ENCODE assay signal across 22 cellular contexts in the genomic region with DNA sequence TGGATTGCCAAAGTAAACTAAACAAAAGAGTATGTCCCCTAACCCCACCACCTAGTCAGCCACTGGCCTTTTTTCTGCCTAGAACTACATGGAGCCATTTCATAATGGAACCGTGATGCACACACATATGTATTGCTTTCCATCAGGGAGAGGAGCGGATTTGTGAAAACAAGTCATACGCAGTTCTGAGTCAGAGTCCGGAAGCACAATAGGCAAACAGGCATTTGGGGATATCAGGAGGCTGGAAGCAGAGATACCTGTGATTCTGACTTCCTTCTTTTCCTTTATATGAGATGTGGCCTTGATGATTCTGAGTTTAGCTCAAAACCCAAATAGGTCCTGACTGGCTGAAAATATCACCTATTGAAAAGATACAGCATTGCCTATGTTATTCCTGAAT.
A peak's percentile ranks its signal among the peaks of the same experiment; 100 is the strongest.
DNase-seq lines count a peak whose midpoint lies in the region; ATAC-seq and TF ChIP-seq lines count a peak whose summit lies in the region.
"Had no signal": no experiment of that assay in that cellular context is flagged by ENCODE, and none has a peak within 500 bp of the region (broad histone marks: within the 10 kb centered on the region; RNA-seq: fewer than 3 reads in every experiment).

No MANE protein-coding gene starts in this region.

- H3K4me1 Mint-ChIP-seq in MCF 10A (ENCODE audit: insufficient read depth, unreplicated experiment) (no peaks in the 10 kb centered on the region), natural killer cell (peaks cover 0 to 7% of the 10 kb centered on the region in 2 donors)

- no peak overlapping the region for H3K27ac ChIP-seq in breast epithelium
- no peak overlapping the region for H3K27ac ChIP-seq in sigmoid colon
- H3K27ac ChIP-seq: 22Rv1; BLaER1 treated with 17β-estradiol and CSF1 and Interleukin-3, amounts not matched to agents 10 nM and 100 nM; GM23248 had no signal

- TF ChIP-seq EP300 in sigmoid colon (IDR thresholded peaks at IDR 0.05) = no peak

- WGBS in sigmoid colon, 2 donors = 90 to 93% methylated on average over 4 of the region's 4 CpGs

- no peak overlapping the region for H3K27ac Mint-ChIP-seq in MCF 10A (ENCODE audit: low read depth, unreplicated experiment)
- no peak overlapping the region for H3K27ac Mint-ChIP-seq in natural killer cell
- H3K27ac Mint-ChIP-seq: CD14-positive monocyte; CD4-positive, alpha-beta T cell; CD8-positive, alpha-beta memory T cell had no signal

- ATAC-seq in natural killer cell = no peak

- no peaks in the 10 kb centered on the region for H3K27me3 ChIP-seq in breast epithelium
- no peaks in the 10 kb centered on the region for H3K27me3 ChIP-seq in sigmoid colon
- H3K27me3 ChIP-seq: BE2C; BLaER1 treated with 17β-estradiol and CSF1 and Interleukin-3, amounts not matched to agents 10 nM and 100 nM had no signal

- H3K4me3 ChIP-seq in breast epithelium = no peak overlapping the region
- H3K4me3 ChIP-seq in epithelial cell of esophagus (ENCODE audit: low read length) = no peak overlapping the region
- H3K4me3 ChIP-seq in sigmoid colon = no peak overlapping the region
- H3K4me3 ChIP-seq: BLaER1 treated with 17β-estradiol and CSF1 and Interleukin-3, amounts not matched to agents 10 nM and 100 nM; GM23248 had no signal

- H3K27me3 Mint-ChIP-seq in MCF 10A (ENCODE audit: insufficient read depth, unreplicated experiment) (no peaks in the 10 kb centered on the region), natural killer cell (ENCODE audit: low read depth in 2 of 2) (no peaks in the 10 kb centered on the region)

- TF ChIP-seq CTCF in MCF 10A (IDR thresholded peaks at IDR 0.05; ENCODE audit: unreplicated experiment) (no peak), breast epithelium (IDR thresholded peaks at IDR 0.05) (no peak), epithelial cell of esophagus (IDR thresholded peaks at IDR 0.05; ENCODE audit: insufficient read depth, low read depth, low read length, missing control alignments) (no peak), sigmoid colon (IDR thresholded peaks at IDR 0.05) (no peak), natural killer cell (IDR thresholded peaks at IDR 0.05) (no peak)

- DNase-seq in MCF 10A (ENCODE audit: unreplicated experiment) (peak; percentile 4), breast epithelium (ENCODE audit: low spot score in 2 of 2) (no peak), M059J (ENCODE audit: low read depth) (peak; percentile 16), cerebellar cortex (ENCODE audit: low spot score) (peak; percentile 73), epithelial cell of esophagus (ENCODE audit: low read depth) (peak; percentile 7), medulla oblongata (ENCODE audit: extremely low spot score) (no peak), sigmoid colon (no peak), natural killer cell (no peak)
- DNase-seq: AML-193; BE2C; CD4-positive, alpha-beta T cell; CD8-positive, alpha-beta memory T cell; DMS 273 treated with DMSO at 0.1 percent for 48 hours; DMS79; EL; GF-D8; GM23248; H7; HCEC 1CT had no signal

- H3K9me3 ChIP-seq in breast epithelium (no peaks in the 10 kb centered on the region), sigmoid colon (no peaks in the 10 kb centered on the region)
- H3K9me3 ChIP-seq: BE2C had no signal

- POLR2A ChIA-PET in MCF 10A (lab: Yijun Ruan, JAX) = no interaction called here

- TF ChIP-seq POLR2A in breast epithelium (IDR thresholded peaks at IDR 0.05) = no peak
- no peak for TF ChIP-seq POLR2A in sigmoid colon (IDR thresholded peaks at IDR 0.05)

- no TSS peak for BruUV-seq in MCF 10A (replicated peaks; lab: Mats Ljungman, UMichigan)

- H3K36me3 Mint-ChIP-seq in MCF 10A (ENCODE audit: insufficient read depth, unreplicated experiment) (no peaks in the 10 kb centered on the region), natural killer cell (no peaks in the 10 kb centered on the region)
- H3K36me3 Mint-ChIP-seq: CD14-positive monocyte had no signal

- no peaks in the 10 kb centered on the region for H3K9me3 Mint-ChIP-seq in MCF 10A (ENCODE audit: unreplicated experiment)
- no peaks in the 10 kb centered on the region for H3K9me3 Mint-ChIP-seq in natural killer cell

- intact Hi-C loops in MCF 10A (cut with micrococcal nuclease) = no loop called here
- intact Hi-C loops in breast epithelium (cut with DNase I; ENCODE audit: low total_unique reads) = no loop called here
- intact Hi-C loops in sigmoid colon (cut with DNase I) = no loop called here
- intact Hi-C loops in natural killer cell (cut with micrococcal nuclease) = no loop called here

- H3K4me1 ChIP-seq in breast epithelium (no peaks in the 10 kb centered on the region), sigmoid colon (no peaks in the 10 kb centered on the region)
- H3K4me1 ChIP-seq: BE2C had no signal

- no peak overlapping the region for H3K4me3 Mint-ChIP-seq in MCF 10A (ENCODE audit: unreplicated experiment)
- no peak overlapping the region for H3K4me3 Mint-ChIP-seq in natural killer cell
- H3K4me3 Mint-ChIP-seq: CD14-positive monocyte; CD4-positive, alpha-beta T cell; CD8-positive, alpha-beta memory T cell had no signal

- H3K36me3 ChIP-seq in breast epithelium (no peaks in the 10 kb centered on the region), sigmoid colon (no peaks in the 10 kb centered on the region)
- H3K36me3 ChIP-seq: BE2C; BLaER1 treated with 17β-estradiol and CSF1 and Interleukin-3, amounts not matched to agents 10 nM and 100 nM had no signal

- CTCF ChIA-PET in MCF 10A (lab: Yijun Ruan, JAX) = interaction anchor here (0.7 to 1.0 kb wide), 2 partner anchors 33 to 78 kb away, joined by 3 to 4 read pairs; no protein-coding TSS in a partner anchor

Comparison
In these comparisons a context has a peak if more than half of its experiments do, and no peak if none do; other contexts are left out.
1. DNase-seq: peak in MCF 10A (single experiment), M059J (single experiment), cerebellar cortex (single experiment) and epithelial cell of esophagus (single experiment); none in breast epithelium (0 of 2), medulla oblongata (single experiment), sigmoid colon (single experiment) and natural killer cell (single experiment).